Comparison of ENCODE assay signal across 9 cellular contexts in the genomic region with DNA sequence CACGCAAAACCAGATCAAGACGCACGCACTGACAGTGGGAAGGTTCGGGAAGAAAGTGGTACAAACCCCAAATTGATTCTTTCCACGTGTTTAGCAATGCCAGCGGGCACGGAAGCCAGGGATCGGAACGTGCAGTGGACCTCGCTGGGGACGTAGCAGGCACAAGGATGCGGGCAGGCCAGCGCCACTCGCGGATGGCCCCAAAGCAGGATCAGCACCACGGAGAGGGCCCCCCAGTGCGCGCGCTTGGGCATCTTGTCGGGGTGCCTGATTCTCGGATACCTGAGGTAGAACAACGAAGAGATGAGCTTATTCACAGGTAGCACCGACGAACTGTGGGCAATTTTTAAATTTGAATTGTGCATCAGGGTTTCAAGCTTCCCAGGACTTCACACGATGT. TPM values are rescaled to one million over a fixed set of nuclear protein-coding genes. Genes with fewer than 3 reads are reported as not detected.
DNase-seq lines count a peak whose midpoint lies in the region; ATAC-seq, FAIRE-seq and TF ChIP-seq lines count a peak whose summit lies in the region.
"Not testable (repeated sequence)": the region's sequence is repeated elsewhere in the genome, so short reads cannot be mapped to it uniquely, and the experiment has no call there.
"Had no signal": no experiment of that assay in that cellular context is flagged by ENCODE, and none has a peak within 500 bp of the region (broad histone marks: within the 10 kb centered on the region; RNA-seq: fewer than 3 reads in every experiment).

No MANE protein-coding gene starts in this region.

- not testable (repeated sequence) for H3K9me3 ChIP-seq in A549; endodermal cell (ENCODE audit: control insufficient read depth, low read length); HepG2 (ENCODE audit: low read length); neural progenitor cell (ENCODE audit: low read depth)

- TF ChIP-seq RAD21 in A549 (conservative IDR thresholded peaks at IDR 0.05 in 1 of 2, IDR thresholded peaks at IDR 0.05 in 1 of 2); HepG2 (CRISPR knock-in tag; IDR thresholded peaks at IDR 0.05): not testable (repeated sequence)

- ATAC-seq in A549, HepG2: not testable (repeated sequence)

- not testable (repeated sequence) for H3K27ac Mint-ChIP-seq in endodermal cell, neural progenitor cell

- H3K4me3 Mint-ChIP-seq in endodermal cell, result peak overlapping the region; percentile 83
- not testable (repeated sequence) for H3K4me3 Mint-ChIP-seq in neural progenitor cell

- H3K27me3 Mint-ChIP-seq in endodermal cell (ENCODE audit: insufficient read depth) (peaks cover 60% of the 10 kb centered on the region), neural progenitor cell (ENCODE audit: insufficient read depth, low read depth) (peaks cover 15% of the 10 kb centered on the region)

- not testable (repeated sequence) for H3K27me3 ChIP-seq in endodermal cell (ENCODE audit: control insufficient read depth, insufficient read depth, low read length, poor library complexity, severe bottlenecking); HepG2 (ENCODE audit: control insufficient read depth in 1 of 2, insufficient read depth in 2 of 2, low read length in 2 of 2)
- peaks cover 58% of the 10 kb centered on the region for H3K27me3 ChIP-seq in neural progenitor cell

- not testable (repeated sequence) for H2AFZ ChIP-seq in HepG2 (ENCODE audit: low read length); neural progenitor cell (replicated peaks)

- DNase-seq in A549 (ENCODE audit: low read depth in 1 of 2, low spot score in 1 of 2); HTR-8/SVneo (ENCODE audit: insufficient read length, low spot score); HepG2 (ENCODE audit: low spot score): not testable (repeated sequence)
- DNase-seq in GM03348 (ENCODE audit: low spot score) (peak; percentile 2), astrocyte of the hippocampus (ENCODE audit: low read depth, low spot score) (peak; percentile 14), endodermal cell (peak; percentile 73), neural progenitor cell (ENCODE audit: low spot score) (peak; percentile 14)

- H3K4me1 Mint-ChIP-seq in endodermal cell, neural progenitor cell: not testable (repeated sequence)

- 17% methylated on average over 15 of the region's 25 CpGs for WGBS in A549 (ENCODE audit: missing lambda C conversion rate)
- WGBS in endodermal cell (ENCODE audit: insufficient coverage in 1 of 2, insufficient read length in 1 of 2), 2 experiments, result 46 to 47% methylated on average over 3 to 24 of the region's 25 CpGs
- WGBS in HepG2 (ENCODE audit: low lambda C conversion rate), result 45% methylated on average over 9 of the region's 25 CpGs

- not testable (repeated sequence) for H3K4me3 ChIP-seq in A549; endodermal cell (ENCODE audit: low read length); HepG2 (replicated peaks in 1 of 3; ENCODE audit: insufficient read depth in 1 of 3, low read depth in 2 of 3, low read length in 3 of 3); neural progenitor cell

- peaks cover 20% of the 10 kb centered on the region for H3K36me3 ChIP-seq in endodermal cell (ENCODE audit: control insufficient read depth, insufficient read depth, low read length)
- not testable (repeated sequence) for H3K36me3 ChIP-seq in HepG2 (replicated peaks in 1 of 2; ENCODE audit: control insufficient read depth in 1 of 2, insufficient read depth in 2 of 2, low read length in 2 of 2); neural progenitor cell

- not testable (repeated sequence) for BruUV-seq in HepG2 (replicated peaks; lab: Mats Ljungman, UMichigan)

- intact Hi-C loops in HepG2 (cut with micrococcal nuclease; ENCODE audit: unreplicated experiment), result not testable (repeated sequence)

- POLR2A ChIA-PET in A549 (lab: Yijun Ruan, JAX); HepG2 (lab: Yijun Ruan, JAX): not testable (repeated sequence)

- peaks cover 16% of the 10 kb centered on the region for H3K36me3 Mint-ChIP-seq in endodermal cell (ENCODE audit: low read depth)
- not testable (repeated sequence) for H3K36me3 Mint-ChIP-seq in neural progenitor cell

- not testable (repeated sequence) for H3K27ac ChIP-seq in A549; endodermal cell (ENCODE audit: low read depth, low read length); HepG2 (ENCODE audit: extremely low read length, insufficient read depth, low read length); neural progenitor cell

- H3K4me2 ChIP-seq in A549; HepG2 (ENCODE audit: low read depth, low read length); neural progenitor cell: not testable (repeated sequence)

- H3K9me3 Mint-ChIP-seq in endodermal cell, result not testable (repeated sequence)
- H3K9me3 Mint-ChIP-seq in neural progenitor cell, result peaks cover 11% of the 10 kb centered on the region

- not testable (repeated sequence) for H4K20me1 ChIP-seq in HepG2 (ENCODE audit: insufficient read depth, low read length); neural progenitor cell (ENCODE audit: low read depth)

- not testable (repeated sequence) for TF ChIP-seq CTCF in A549 (IDR thresholded peaks at IDR 0.05); endodermal cell (conservative IDR thresholded peaks at IDR 0.05); HepG2 (CRISPR knock-in tag; IDR thresholded peaks at IDR 0.05); neural progenitor cell (IDR thresholded peaks at IDR 0.05)

- H3K4me1 ChIP-seq in A549; endodermal cell (ENCODE audit: control insufficient read depth, insufficient read depth, low read length); HepG2 (ENCODE audit: insufficient read depth, low read length); neural progenitor cell: not testable (repeated sequence)

- not testable (repeated sequence) for H3K79me2 ChIP-seq in HepG2 (ENCODE audit: insufficient read depth, low read length); neural progenitor cell (ENCODE audit: low read depth)

- not testable (repeated sequence) for H3F3A ChIP-seq in neural progenitor cell (ENCODE audit: low read depth)

- not testable (repeated sequence) for TF ChIP-seq POLR2A in A549 (IDR thresholded peaks at IDR 0.05; ENCODE audit: low read length); HepG2 (IDR thresholded peaks at IDR 0.05; ENCODE audit: insufficient read depth in 1 of 2, low read depth in 2 of 2, low read length in 2 of 2)

- not testable (repeated sequence) for TF ChIP-seq EP300 in A549 (IDR thresholded peaks at IDR 0.05); HepG2 (IDR thresholded peaks at IDR 0.05; ENCODE audit: low read depth in 2 of 2, low read length in 2 of 2); HepG2 (CRISPR knock-in tag; IDR thresholded peaks at IDR 0.05; ENCODE audit: borderline replicate concordance)

- not testable (repeated sequence) for FAIRE-seq in A549 (lab: Jason Lieb, UNC); HepG2 (lab: Jason Lieb, UNC)
- peak; percentile 83 for FAIRE-seq in HTR-8/SVneo (lab: Jason Lieb, UNC)

- CTCF ChIA-PET in A549 (lab: Yijun Ruan, JAX); HepG2 (lab: Yijun Ruan, JAX; ENCODE audit: low intra/inter-chr PET ratio, low total read pairs): not testable (repeated sequence)

- not testable (repeated sequence) for H3K9ac ChIP-seq in endodermal cell (ENCODE audit: extremely low read depth, low read length, poor library complexity, severe bottlenecking); HepG2 (ENCODE audit: insufficient read depth, low read depth, low read length); neural progenitor cell

- in situ Hi-C loops in HepG2 (cut with HindIII; ENCODE audit: extremely low pct_ligation_motif_present, low pct_unique_long_range_greater_than_20kb), result not testable (repeated sequence)

RNA-seq across cellular contexts. Expression of gene MXRA5, which starts 2.9 kb away (rescaled TPM):
- polyA plus RNA-seq in A549 (2011; rRNA removed) (not detected in 2 replicates), A549 (2017; fragmentation: RNase III; extraction: RNeasy Plus Mini Kit Qiagen cat#74134 plus additional on column Dnase treatment) (not detected in 3 replicates), HepG2 (2011; rRNA removed) (not detected in 2 replicates)
- not detected in 2 replicates for polyA plus RNA-seq in A549 (2012; cell fraction: cytosol; rRNA removed)
- polyA plus RNA-seq in A549 (2012; cell fraction: nucleus; rRNA removed), result not detected in 2 replicates
- not detected in 2 replicates for polyA minus RNA-seq in A549 (2011; rRNA and poly(A)+ RNA removed)
- total RNA-seq in endodermal cell (10 to 100 TPM; 14.6 to 40.2 TPM), HepG2 (2016; rRNA removed; fragmentation: Illumina TruSeq; extraction: Trizol) (not detected in 2 replicates), neural progenitor cell (ENCODE audit: low replicate concordance) (0.37 and 0.50 TPM in 2 replicates)
- polyA plus RNA-seq in endodermal cell (2013, experiment 1 of 2), result 7.8 TPM
- 11.6 TPM for polyA plus RNA-seq in endodermal cell (2013, experiment 2 of 2)
- total RNA-seq in HepG2 (2016; cell fraction: cytosol; rRNA removed; fragmentation: Illumina TruSeq; extraction: Trizol; ENCODE audit: low read depth), result not detected in 2 replicates
- total RNA-seq in HepG2 (2016; cell fraction: insoluble cytoplasmic fraction; rRNA removed; fragmentation: Illumina TruSeq; extraction: Trizol), result not detected in 2 replicates
- total RNA-seq in HepG2 (2016; cell fraction: membrane; rRNA removed; fragmentation: Illumina TruSeq; extraction: Trizol), result not detected in 2 replicates
- total RNA-seq in HepG2 (2016; cell fraction: nucleus; rRNA removed; fragmentation: Illumina TruSeq; extraction: Trizol), result not detected in 2 replicates
- not detected in 2 replicates for polyA plus RNA-seq in HepG2 (2011; cell fraction: cytosol; rRNA removed)
- polyA plus RNA-seq in HepG2 (2011; cell fraction: nucleus; rRNA removed), result not detected in 2 replicates
- polyA plus RNA-seq in HepG2 (2012), result not detected in 2 replicates
- polyA plus RNA-seq in HepG2 (2016; cell fraction: cytosol; fragmentation: Illumina TruSeq; extraction: Trizol; ENCODE audit: low read depth), result not detected in 2 replicates
- polyA plus RNA-seq in HepG2 (2016; cell fraction: insoluble cytoplasmic fraction; fragmentation: Illumina TruSeq; extraction: Trizol; ENCODE audit: low read depth), result not detected in 2 replicates
- not detected in 2 replicates for polyA plus RNA-seq in HepG2 (2016; cell fraction: membrane; fragmentation: Illumina TruSeq; extraction: Trizol; ENCODE audit: low read depth)
- polyA plus RNA-seq in HepG2 (2016; cell fraction: nucleus; fragmentation: Illumina TruSeq; extraction: Trizol; ENCODE audit: insufficient read depth, low read depth), result not detected in 2 replicates
- not detected in 2 replicates for polyA minus RNA-seq in HepG2 (2011; rRNA and poly(A)+ RNA removed; ENCODE audit: low replicate concordance)
- polyA minus RNA-seq in HepG2 (2011; cell fraction: cytosol; rRNA and poly(A)+ RNA removed), result not detected in 2 replicates
- not detected in 2 replicates for polyA minus RNA-seq in HepG2 (2011; cell fraction: nucleus; rRNA and poly(A)+ RNA removed)
- total RNA-seq: CD4-positive, alpha-beta T cell had no signal
- polyA plus RNA-seq: K562 had no signal

Comparison
In these comparisons a context has a peak if more than half of its experiments do, and no peak if none do; other contexts are left out.
1. RNA of gene MXRA5, which starts 2.9 kb away (total RNA-seq): 14.6 to 40.2 TPM in endodermal cell; 0.37 to 0.50 TPM in neural progenitor cell and not detected in HepG2; every median in the first group is over 10 times any median in the second.